Comparison of ENCODE assay signal across 12 cellular contexts in the genomic region with DNA sequence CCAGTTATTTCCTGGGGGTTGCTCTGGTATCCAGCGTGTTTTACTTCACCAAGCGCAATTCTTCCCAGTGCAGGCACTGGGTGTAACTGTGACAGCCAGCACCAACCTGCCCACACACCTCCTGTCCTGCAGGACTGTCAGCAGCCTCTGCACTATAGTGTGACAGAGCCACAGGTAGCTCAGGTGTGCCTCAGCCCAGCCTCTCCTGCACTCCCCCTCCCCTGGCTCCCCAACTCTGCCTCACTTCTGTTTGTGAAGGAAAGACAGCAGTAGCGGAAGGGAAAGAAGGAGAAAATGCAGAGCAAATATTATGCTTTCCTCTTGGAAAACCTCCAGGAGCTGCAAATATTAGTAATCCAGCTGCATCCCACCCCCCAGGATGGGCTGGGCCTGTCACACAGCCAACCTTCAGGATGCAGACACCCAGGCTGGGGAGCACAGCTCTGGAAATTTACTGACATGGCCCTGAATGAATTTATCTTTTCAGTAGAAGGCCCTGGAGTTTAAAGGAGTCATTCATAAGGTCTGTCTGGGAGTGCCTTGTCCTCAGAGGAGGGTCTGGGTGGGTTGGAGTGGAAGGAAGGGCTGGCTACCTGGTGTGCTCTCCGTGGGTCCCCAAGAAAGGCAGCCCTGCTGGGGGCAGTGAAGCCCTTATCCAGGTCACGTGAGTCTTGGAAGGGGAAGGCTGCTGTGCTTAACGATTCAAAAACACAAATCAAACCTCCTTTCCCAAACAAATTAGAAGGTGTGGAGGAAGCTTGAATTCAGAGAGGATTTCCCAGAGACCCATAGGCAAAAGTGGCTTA. TPM values are rescaled to one million over a fixed set of nuclear protein-coding genes. Genes with fewer than 3 reads are reported as not detected.
DNase-seq lines count a peak whose midpoint lies in the region; ATAC-seq, FAIRE-seq and TF ChIP-seq lines count a peak whose summit lies in the region.
"Had no signal": no experiment of that assay in that cellular context is flagged by ENCODE, and none has a peak within 500 bp of the region (broad histone marks: within the 10 kb centered on the region; RNA-seq: fewer than 3 reads in every experiment).

No MANE protein-coding gene starts in this region.

- BruUV-seq in HepG2 (replicated peaks; lab: Mats Ljungman, UMichigan) = no TSS peak

- TF ChIP-seq EP300 in HepG2 (IDR thresholded peaks at IDR 0.05; ENCODE audit: low read depth in 2 of 2, low read length in 2 of 2) = no peak
- no peak for TF ChIP-seq EP300 in HepG2 (CRISPR knock-in tag; IDR thresholded peaks at IDR 0.05; ENCODE audit: borderline replicate concordance)

- TF ChIP-seq RAD21 in HepG2 (CRISPR knock-in tag; IDR thresholded peaks at IDR 0.05) = no peak

- CTCF ChIA-PET in HepG2 (lab: Yijun Ruan, JAX; ENCODE audit: low intra/inter-chr PET ratio, low total read pairs) = no interaction called here
- CTCF ChIA-PET in activated CD8-positive, alpha-beta T cell treated with anti-CD3 and anti-CD28 coated beads, Interleukin-2, amount 10 ng/mL, durations not matched to agents 7 days and 5 days (lab: Charles Lee) = interaction anchor here (0.8 to 2.8 kb wide), 2 partner anchors 16 to 35 kb away, joined by 3 to 11 read pairs; no protein-coding TSS in a partner anchor

- in situ Hi-C loops in HepG2 (cut with HindIII; ENCODE audit: extremely low pct_ligation_motif_present, low pct_unique_long_range_greater_than_20kb) = no loop called here

- H3K4me1 ChIP-seq in HepG2 (ENCODE audit: insufficient read depth, low read length) (peaks cover 8% of the 10 kb centered on the region; the same call in 1 of the 2 replicates), tibial artery (peaks cover 3 to 78% (median 52%) of the 10 kb centered on the region in 4 donors)

- POLR2A ChIA-PET in HepG2 (lab: Yijun Ruan, JAX) = no interaction called here
- POLR2A ChIA-PET in activated CD8-positive, alpha-beta T cell treated with anti-CD3 and anti-CD28 coated beads, Interleukin-2, amount 10 ng/mL, durations not matched to agents 7 days and 5 days (lab: Charles Lee) = interaction anchor here (1.6 kb wide), 1 partner anchor 17 kb away, joined by 3 read pairs; no protein-coding TSS in a partner anchor

- intact Hi-C loops in HepG2 (cut with micrococcal nuclease; ENCODE audit: unreplicated experiment) (no loop called here), tibial artery (cut with DNase I; ENCODE audit: low total_unique reads) (no loop called here)

- H3K4me2 ChIP-seq in HepG2 (ENCODE audit: low read depth, low read length) = no peak overlapping the region

- H3K4me3 ChIP-seq in HepG2 (replicated peaks in 1 of 3; ENCODE audit: insufficient read depth in 1 of 3, low read depth in 2 of 3, low read length in 3 of 3) (no peak overlapping the region), tibial artery (no peak overlapping the region)

- 0 out of 3 replicates have a peak, but pooled peaks have one; percentile 33 for ATAC-seq in HepG2
- no peak for ATAC-seq in GM18498 (IDR thresholded peaks at IDR 0.05; ENCODE audit: unreplicated experiment)
- ATAC-seq in activated CD8-positive, alpha-beta T cell treated with anti-CD3 and anti-CD28 coated beads, Interleukin-2, amount 10 ng/mL, durations not matched to agents 7 days and 5 days = no peak
- ATAC-seq in GM19328 (IDR thresholded peaks at IDR 0.05; ENCODE audit: unreplicated experiment) = no peak
- ATAC-seq: stimulated activated naive CD8-positive, alpha-beta T cell treated with anti-CD3 and anti-CD28 coated beads, Interleukin-15, amount 100 ng/mL, for 72 hours had no signal

- H3K4me1 Mint-ChIP-seq in activated CD8-positive, alpha-beta T cell treated with anti-CD3 and anti-CD28 coated beads, Interleukin-2, amount 10 ng/mL, durations not matched to agents 7 days and 5 days (ENCODE audit: low read depth) = peaks cover 30% of the 10 kb centered on the region

- no peaks in the 10 kb centered on the region for H3K9me3 Mint-ChIP-seq in activated CD8-positive, alpha-beta T cell treated with anti-CD3 and anti-CD28 coated beads, Interleukin-2, amount 10 ng/mL, durations not matched to agents 7 days and 5 days (ENCODE audit: insufficient read depth)
- H3K9me3 Mint-ChIP-seq: activated naive CD8-positive, alpha-beta T cell treated with anti-CD3 and anti-CD28 coated beads, Interleukin-2, amount 10 ng/mL, durations not matched to agents 7 days and 5 days; stimulated activated naive CD8-positive, alpha-beta T cell treated with anti-CD3 and anti-CD28 coated beads, Interleukin-15, amount 100 ng/mL, for 72 hours had no signal

- DNase-seq in NCI-H446 (lab: John Stamatoyannopoulos, UW) (peak; percentile 12 to 41), NCI-H446 treated with DMSO at 0.1 percent for 48 hours (lab: John Stamatoyannopoulos, UW) (no peak), caudate nucleus (lab: John Stamatoyannopoulos, UW) (peak in 2 of 61 donors; percentile 25 to 32), HepG2 (ENCODE audit: low spot score) (peak; percentile 23), tibial artery (no peak)
- no peak for DNase-seq in activated CD8-positive, alpha-beta T cell treated with anti-CD3 and anti-CD28 coated beads, Interleukin-2, amount 10 ng/mL, durations not matched to agents 7 days and 5 days
- DNase-seq: activated CD4-positive, CD25-positive, alpha-beta regulatory T cell; activated naive CD8-positive, alpha-beta T cell treated with anti-CD3 and anti-CD28 coated beads, Interleukin-2, amount 10 ng/mL, durations not matched to agents 7 days and 5 days; NCI-H2227 treated with DMSO at 0.1 percent for 48 hours; stimulated activated naive CD8-positive, alpha-beta T cell treated with anti-CD3 and anti-CD28 coated beads, Interleukin-15, amount 100 ng/mL, for 72 hours had no signal

- WGBS in HepG2 (ENCODE audit: low lambda C conversion rate) = 79% methylated on average over 6 of the region's 6 CpGs

- no peak overlapping the region for H3K9ac ChIP-seq in HepG2 (ENCODE audit: insufficient read depth, low read depth, low read length)

- H3K27me3 Mint-ChIP-seq in activated CD8-positive, alpha-beta T cell treated with anti-CD3 and anti-CD28 coated beads, Interleukin-2, amount 10 ng/mL, durations not matched to agents 7 days and 5 days (ENCODE audit: low read depth) = no peaks in the 10 kb centered on the region
- H3K27me3 Mint-ChIP-seq: activated naive CD8-positive, alpha-beta T cell treated with anti-CD3 and anti-CD28 coated beads, Interleukin-2, amount 10 ng/mL, durations not matched to agents 7 days and 5 days; stimulated activated naive CD8-positive, alpha-beta T cell treated with anti-CD3 and anti-CD28 coated beads, Interleukin-15, amount 100 ng/mL, for 72 hours had no signal

- no peak overlapping the region for H3K4me3 Mint-ChIP-seq in activated CD8-positive, alpha-beta T cell treated with anti-CD3 and anti-CD28 coated beads, Interleukin-2, amount 10 ng/mL, durations not matched to agents 7 days and 5 days
- H3K4me3 Mint-ChIP-seq: activated naive CD8-positive, alpha-beta T cell treated with anti-CD3 and anti-CD28 coated beads, Interleukin-2, amount 10 ng/mL, durations not matched to agents 7 days and 5 days; stimulated activated naive CD8-positive, alpha-beta T cell treated with anti-CD3 and anti-CD28 coated beads, Interleukin-15, amount 100 ng/mL, for 72 hours had no signal

- H3K36me3 ChIP-seq in HepG2 (replicated peaks in 1 of 2; ENCODE audit: control insufficient read depth in 1 of 2, insufficient read depth in 2 of 2, low read length in 2 of 2) (no peaks in the 10 kb centered on the region), tibial artery (peaks cover 0 to 6% (median 0%) of the 10 kb centered on the region in 3 donors)

- H3K9me3 ChIP-seq in HepG2 (ENCODE audit: low read length) (no peaks in the 10 kb centered on the region), tibial artery (no peaks in the 10 kb centered on the region)

- peaks cover 48% of the 10 kb centered on the region for H3K36me3 Mint-ChIP-seq in activated CD8-positive, alpha-beta T cell treated with anti-CD3 and anti-CD28 coated beads, Interleukin-2, amount 10 ng/mL, durations not matched to agents 7 days and 5 days (ENCODE audit: low read depth)

- FAIRE-seq in HepG2 (lab: Jason Lieb, UNC) = no peak

- no peak for TF ChIP-seq POLR2A in HepG2 (IDR thresholded peaks at IDR 0.05; ENCODE audit: insufficient read depth in 1 of 2, low read depth in 2 of 2, low read length in 2 of 2)

- H3K27me3 ChIP-seq in HepG2 (ENCODE audit: control insufficient read depth in 1 of 2, insufficient read depth in 2 of 2, low read length in 2 of 2) (no peaks in the 10 kb centered on the region), tibial artery (no peaks in the 10 kb centered on the region)

- no peaks in the 10 kb centered on the region for H4K20me1 ChIP-seq in HepG2 (ENCODE audit: insufficient read depth, low read length)

- peak overlapping the region; percentile 86 for H3K27ac ChIP-seq in caudate nucleus (ENCODE audit: low read depth, low read length)
- H3K27ac ChIP-seq in HepG2 (ENCODE audit: extremely low read length, insufficient read depth, low read length) = no peak overlapping the region
- H3K27ac ChIP-seq in tibial artery = peak overlapping the region; percentile 66 to 75

- TF ChIP-seq CTCF in HepG2 (CRISPR knock-in tag; IDR thresholded peaks at IDR 0.05) (no peak), tibial artery (IDR thresholded peaks at IDR 0.05) (no peak)

- H3K79me2 ChIP-seq in HepG2 (ENCODE audit: insufficient read depth, low read length) = no peaks in the 10 kb centered on the region

- no peak overlapping the region for H3K27ac Mint-ChIP-seq in activated CD8-positive, alpha-beta T cell treated with anti-CD3 and anti-CD28 coated beads, Interleukin-2, amount 10 ng/mL, durations not matched to agents 7 days and 5 days
- H3K27ac Mint-ChIP-seq: activated naive CD8-positive, alpha-beta T cell treated with anti-CD3 and anti-CD28 coated beads, Interleukin-2, amount 10 ng/mL, durations not matched to agents 7 days and 5 days; stimulated activated naive CD8-positive, alpha-beta T cell treated with anti-CD3 and anti-CD28 coated beads, Interleukin-15, amount 100 ng/mL, for 72 hours had no signal

- no peak overlapping the region for H2AFZ ChIP-seq in HepG2 (ENCODE audit: low read length)

RNA-seq across cellular contexts. Expression of gene CAPN2, which starts 20.9 kb away (rescaled TPM):
- 6.2 and 7.8 TPM in 2 replicates for total RNA-seq in HepG2 (2016; rRNA removed; fragmentation: Illumina TruSeq; extraction: Trizol)
- total RNA-seq in HepG2 (2016; cell fraction: cytosol; rRNA removed; fragmentation: Illumina TruSeq; extraction: Trizol; ENCODE audit: low read depth) = 2.0 and 2.6 TPM in 2 replicates
- total RNA-seq in HepG2 (2016; cell fraction: insoluble cytoplasmic fraction; rRNA removed; fragmentation: Illumina TruSeq; extraction: Trizol) = 6.2 and 7.8 TPM in 2 replicates
- 5.4 and 5.5 TPM in 2 replicates for total RNA-seq in HepG2 (2016; cell fraction: membrane; rRNA removed; fragmentation: Illumina TruSeq; extraction: Trizol)
- 4.8 and 5.3 TPM in 2 replicates for total RNA-seq in HepG2 (2016; cell fraction: nucleus; rRNA removed; fragmentation: Illumina TruSeq; extraction: Trizol)
- 7.4 and 10.8 TPM in 2 replicates for polyA plus RNA-seq in HepG2 (2011; rRNA removed)
- 3.5 and 4.8 TPM in 2 replicates for polyA plus RNA-seq in HepG2 (2011; cell fraction: cytosol; rRNA removed)
- polyA plus RNA-seq in HepG2 (2011; cell fraction: nucleus; rRNA removed) = 27.6 and 31.4 TPM in 2 replicates
- polyA plus RNA-seq in HepG2 (2012) = 7.0 and 8.4 TPM in 2 replicates
- 2.3 and 2.7 TPM in 2 replicates for polyA plus RNA-seq in HepG2 (2016; cell fraction: cytosol; fragmentation: Illumina TruSeq; extraction: Trizol; ENCODE audit: low read depth)
- 8.9 and 9.2 TPM in 2 replicates for polyA plus RNA-seq in HepG2 (2016; cell fraction: insoluble cytoplasmic fraction; fragmentation: Illumina TruSeq; extraction: Trizol; ENCODE audit: low read depth)
- 4.9 and 5.3 TPM in 2 replicates for polyA plus RNA-seq in HepG2 (2016; cell fraction: membrane; fragmentation: Illumina TruSeq; extraction: Trizol; ENCODE audit: low read depth)
- polyA plus RNA-seq in HepG2 (2016; cell fraction: nucleus; fragmentation: Illumina TruSeq; extraction: Trizol; ENCODE audit: insufficient read depth, low read depth) = 9.2 and 12.8 TPM in 2 replicates
- polyA minus RNA-seq in HepG2 (2011; rRNA and poly(A)+ RNA removed; ENCODE audit: low replicate concordance) = 5.0 and 63.8 TPM in 2 replicates
- polyA minus RNA-seq in HepG2 (2011; cell fraction: cytosol; rRNA and poly(A)+ RNA removed) = 4.1 and 4.3 TPM in 2 replicates
- 7.7 and 11.3 TPM in 2 replicates for polyA minus RNA-seq in HepG2 (2011; cell fraction: nucleus; rRNA and poly(A)+ RNA removed)
- total RNA-seq in activated CD8-positive, alpha-beta T cell treated with anti-CD3 and anti-CD28 coated beads, Interleukin-2, amount 10 ng/mL, durations not matched to agents 7 days and 5 days = 100 to 1,000 TPM; 176 to 178 TPM

Comparison
In these comparisons a context has a peak if more than half of its experiments do, and no peak if none do; other contexts are left out.
1. DNase-seq: peak in NCI-H446 (2 of 2) and HepG2 (single experiment); none in NCI-H446 treated with DMSO at 0.1 percent for 48 hours (single experiment), tibial artery (0 of 2) and activated CD8-positive, alpha-beta T cell treated with anti-CD3 and anti-CD28 coated beads, Interleukin-2, amount 10 ng/mL, durations not matched to agents 7 days and 5 days (single experiment).
2. RNA of gene CAPN2, which starts 20.9 kb away (total RNA-seq): 176 to 178 TPM in activated CD8-positive, alpha-beta T cell treated with anti-CD3 and anti-CD28 coated beads, Interleukin-2, amount 10 ng/mL, durations not matched to agents 7 days and 5 days; 2.0 to 7.8 TPM in HepG2; every median in the first group is over 10 times any median in the second.